In genomic region chr7:28115261-28115660, GRCh38 we compare ENCODE assay signal across 24 cellular contexts.
"Had no signal": no experiment of that assay in that cellular context is flagged by ENCODE, and none has a peak within 500 bp of the region (broad histone marks: within the 10 kb centered on the region; RNA-seq: fewer than 3 reads in every experiment).

No MANE protein-coding gene starts in this region.

- ATAC-seq: activated T-helper 17 cell treated with anti-CD3 and anti-CD28 coated beads, Interleukin-2, amount 50 U/mL, for 72 hours; HepG2; T-helper 17 cell had no signal

- H3K4me3 Mint-ChIP-seq: activated B cell treated with CpG ODN at 0.5 μM for 24 hours; activated CD4-positive, alpha-beta memory T cell treated with anti-CD3 and anti-CD28 coated beads, Interleukin-2, amount 10 ng/mL, durations not matched to agents 7 days and 5 days; activated CD4-positive, alpha-beta T cell treated with anti-CD3 and anti-CD28 coated beads, Interleukin-2, amount 10 ng/mL, durations not matched to agents 7 days and 5 days; activated naive CD4-positive, alpha-beta T cell treated with anti-CD3 and anti-CD28 coated beads for 36 hours; activated naive CD8-positive, alpha-beta T cell; activated T-helper 17 cell treated with anti-CD3 and anti-CD28 coated beads, Interleukin-2, amount 50 U/mL, for 72 hours; T-helper 17 cell had no signal

- DNase-seq: activated B cell treated with CpG ODN at 0.5 μM for 24 hours; activated CD4-positive, alpha-beta memory T cell treated with anti-CD3 and anti-CD28 coated beads, Interleukin-2, amount 10 ng/mL, durations not matched to agents 7 days and 5 days; activated CD4-positive, alpha-beta T cell treated with anti-CD3 and anti-CD28 coated beads for 1 hour; activated CD4-positive, alpha-beta T cell treated with anti-CD3 and anti-CD28 coated beads, Interleukin-2, amount 10 ng/mL, durations not matched to agents 7 days and 5 days; activated gamma-delta T cell; activated naive CD4-positive, alpha-beta T cell treated with anti-CD3 and anti-CD28 coated beads for 36 hours; activated T-cell treated with anti-CD3 and anti-CD28 coated beads for 4 hours; activated T-cell treated with anti-CD3 and anti-CD28 coated beads, Interleukin-2, amount 50 U/mL, for 48 hours; amygdala; brain microvascular endothelial cell; MM.1S; NCI-H1105; NCI-H1436 treated with DMSO at 0.1 percent for 48 hours; NCI-H187 treated with DMSO at 0.1 percent for 48 hours; NCI-H2081 treated with DMSO at 0.1 percent for 48 hours; NCI-H446; NCI-H524; Peyer's patch; SIG-M5; T-helper 17 cell; T-helper 9 cell had no signal

- H3K27ac Mint-ChIP-seq: activated CD4-positive, alpha-beta memory T cell treated with anti-CD3 and anti-CD28 coated beads, Interleukin-2, amount 10 ng/mL, durations not matched to agents 7 days and 5 days; activated CD4-positive, alpha-beta T cell treated with anti-CD3 and anti-CD28 coated beads, Interleukin-2, amount 10 ng/mL, durations not matched to agents 7 days and 5 days; activated naive CD4-positive, alpha-beta T cell treated with anti-CD3 and anti-CD28 coated beads for 36 hours; activated naive CD8-positive, alpha-beta T cell; activated T-helper 17 cell treated with anti-CD3 and anti-CD28 coated beads, Interleukin-2, amount 50 U/mL, for 72 hours; T-helper 17 cell had no signal

- H3K4me1 ChIP-seq: Peyer's patch had no signal

- H3K9me3 ChIP-seq: Peyer's patch had no signal

- H3K36me3 Mint-ChIP-seq: activated naive CD8-positive, alpha-beta T cell had no signal

- H3K36me3 ChIP-seq: brain microvascular endothelial cell, Peyer's patch had no signal

- H3K4me3 ChIP-seq: Peyer's patch had no signal

- H3K27me3 Mint-ChIP-seq: activated B cell treated with CpG ODN at 0.5 μM for 24 hours; activated CD4-positive, alpha-beta memory T cell treated with anti-CD3 and anti-CD28 coated beads, Interleukin-2, amount 10 ng/mL, durations not matched to agents 7 days and 5 days; activated CD4-positive, alpha-beta T cell treated with anti-CD3 and anti-CD28 coated beads, Interleukin-2, amount 10 ng/mL, durations not matched to agents 7 days and 5 days; activated naive CD8-positive, alpha-beta T cell; activated T-helper 17 cell treated with anti-CD3 and anti-CD28 coated beads, Interleukin-2, amount 50 U/mL, for 72 hours; T-helper 17 cell had no signal

- H3K9me3 Mint-ChIP-seq: activated B cell treated with CpG ODN at 0.5 μM for 24 hours; activated CD4-positive, alpha-beta memory T cell treated with anti-CD3 and anti-CD28 coated beads, Interleukin-2, amount 10 ng/mL, durations not matched to agents 7 days and 5 days; activated naive CD4-positive, alpha-beta T cell treated with anti-CD3 and anti-CD28 coated beads for 36 hours; activated T-helper 17 cell treated with anti-CD3 and anti-CD28 coated beads, Interleukin-2, amount 50 U/mL, for 72 hours had no signal

- H3K27ac ChIP-seq: brain microvascular endothelial cell, Peyer's patch had no signal

- H3K27me3 ChIP-seq: brain microvascular endothelial cell, Peyer's patch had no signal
